In genomic region chr19:5691930-5692784, GRCh38 we compare ENCODE assay signal across 1 cellular context.
TF ChIP-seq lines count a peak whose summit lies in the region.

No MANE protein-coding gene starts in this region.

TF ChIP-seq in K562, 482 proteins besides CTCF, POLR2A, EP300 and RAD21 (continued from another document and continues in another):
- TF ChIP-seq HOMEZ (CRISPR knock-in tag; IDR thresholded peaks at IDR 0.05) (no peak), TGIF2 (CRISPR knock-in tag; IDR thresholded peaks at IDR 0.05) (no peak; the same call in 1 of the 2 replicates), SIRT6 (IDR thresholded peaks at IDR 0.05; ENCODE audit: low read depth, low read length) (peak; percentile 98), CLOCK (CRISPR knock-in tag; IDR thresholded peaks at IDR 0.05; ENCODE audit: borderline replicate concordance) (no peak), TEAD2 (tag; IDR thresholded peaks at IDR 0.05) (no peak), RHOXF2B (CRISPR knock-in tag; conservative IDR thresholded peaks at IDR 0.05) (no peak), CHD4 (IDR thresholded peaks at IDR 0.05; ENCODE audit: insufficient read depth, insufficient replicate concordance, low read depth, low read length, poor library complexity, severe bottlenecking) (no peak), ZNF77 (CRISPR knock-in tag; IDR thresholded peaks at IDR 0.05) (no peak), MITF (IDR thresholded peaks at IDR 0.05) (no peak; the same call in 1 of the 2 replicates), NEUROD1 (IDR thresholded peaks at IDR 0.05; ENCODE audit: borderline replicate concordance, low read depth, low read length, partially characterized antibody) (no peak), STAT6 (CRISPR knock-in tag; IDR thresholded peaks at IDR 0.05) (no peak), E2F1 (CRISPR knock-in tag; IDR thresholded peaks at IDR 0.05) (no peak), NONO (IDR thresholded peaks at IDR 0.05; ENCODE audit: low read depth in 2 of 2, low read length in 1 of 2) (no peak; a peak in 1 of 4 replicates), ZC3H4 (CRISPR knock-in tag; IDR thresholded peaks at IDR 0.05; ENCODE audit: borderline replicate concordance) (peak; percentile 81; the same call in 1 of the 2 replicates), ZNF717 (CRISPR knock-in tag; IDR thresholded peaks at IDR 0.05) (0 out of 2 replicates have a peak, but pooled peaks have one; percentile 4), ZNF449 (CRISPR knock-in tag; IDR thresholded peaks at IDR 0.05) (no peak), ZNF347 (CRISPR knock-in tag; IDR thresholded peaks at IDR 0.05; ENCODE audit: low read depth) (no peak), ZBTB8A (IDR thresholded peaks at IDR 0.05; ENCODE audit: partially characterized antibody) (no peak), MED1 (CRISPR knock-in tag; IDR thresholded peaks at IDR 0.05; ENCODE audit: borderline replicate concordance) (no peak), ZNF146 (CRISPR knock-in tag; IDR thresholded peaks at IDR 0.05; ENCODE audit: unreplicated experiment) (no peak), TAF7 (tag; IDR thresholded peaks at IDR 0.05) (no peak), ZNF184 (CRISPR knock-in tag; IDR thresholded peaks at IDR 0.05) (no peak), PTRF (tag; IDR thresholded peaks at IDR 0.05) (no peak), NRF1 (conservative IDR thresholded peaks at IDR 0.05 in 1 of 2, IDR thresholded peaks at IDR 0.05 in 1 of 2) (peak in 1 of 2 experiments; percentile 37; a peak in 1 of 4 replicates), FOXJ2 (tag; IDR thresholded peaks at IDR 0.05) (no peak), MTF1 (CRISPR knock-in tag; IDR thresholded peaks at IDR 0.05; ENCODE audit: borderline replicate concordance) (no peak), DNMT1 (IDR thresholded peaks at IDR 0.05) (no peak), HNRNPK (IDR thresholded peaks at IDR 0.05; ENCODE audit: low read depth, low read length, poor library complexity, severe bottlenecking) (no peak), SIN3A (IDR thresholded peaks at IDR 0.05; ENCODE audit: borderline replicate concordance in 2 of 2, control insufficient read depth in 1 of 2, low read depth in 2 of 2, low read length in 2 of 2) (0 out of 4 replicates have a peak, but pooled peaks of 1 of the 2 experiments have one; percentile 24), MCM5 (IDR thresholded peaks at IDR 0.05; ENCODE audit: low read depth) (no peak), ZNF134 (CRISPR knock-in tag; conservative IDR thresholded peaks at IDR 0.05) (no peak), CBX1 (IDR thresholded peaks at IDR 0.05; ENCODE audit: low read depth) (peak; percentile 76), ZNF354B (CRISPR knock-in tag; IDR thresholded peaks at IDR 0.05) (no peak), ZNF766 (CRISPR knock-in tag; conservative IDR thresholded peaks at IDR 0.05) (no peak), EWSR1 (IDR thresholded peaks at IDR 0.05; ENCODE audit: borderline replicate concordance, low read depth, partially characterized antibody) (no peak), SLC30A9 (CRISPR knock-in tag; IDR thresholded peaks at IDR 0.05) (no peak), KDM2B (CRISPR knock-in tag; IDR thresholded peaks at IDR 0.05) (0 out of 2 replicates have a peak, but pooled peaks have one; percentile 7), WHSC1 (IDR thresholded peaks at IDR 0.05; ENCODE audit: low read length) (no peak), ZC3H8 (IDR thresholded peaks at IDR 0.05) (no peak), MYC (IDR thresholded peaks at IDR 0.05; ENCODE audit: low read depth, low read length) (no peak), MYC (CRISPR knock-in tag; IDR thresholded peaks at IDR 0.05; ENCODE audit: borderline replicate concordance, low read depth) (peak; percentile 69; the same call in 1 of the 2 replicates), RBM14 (IDR thresholded peaks at IDR 0.05; ENCODE audit: borderline replicate concordance, insufficient read depth, low read depth, low read length) (no peak), CUX1 (CRISPR knock-in tag; IDR thresholded peaks at IDR 0.05) (no peak)
